Comparison of ENCODE assay signal across 8 cellular contexts in the genomic region with DNA sequence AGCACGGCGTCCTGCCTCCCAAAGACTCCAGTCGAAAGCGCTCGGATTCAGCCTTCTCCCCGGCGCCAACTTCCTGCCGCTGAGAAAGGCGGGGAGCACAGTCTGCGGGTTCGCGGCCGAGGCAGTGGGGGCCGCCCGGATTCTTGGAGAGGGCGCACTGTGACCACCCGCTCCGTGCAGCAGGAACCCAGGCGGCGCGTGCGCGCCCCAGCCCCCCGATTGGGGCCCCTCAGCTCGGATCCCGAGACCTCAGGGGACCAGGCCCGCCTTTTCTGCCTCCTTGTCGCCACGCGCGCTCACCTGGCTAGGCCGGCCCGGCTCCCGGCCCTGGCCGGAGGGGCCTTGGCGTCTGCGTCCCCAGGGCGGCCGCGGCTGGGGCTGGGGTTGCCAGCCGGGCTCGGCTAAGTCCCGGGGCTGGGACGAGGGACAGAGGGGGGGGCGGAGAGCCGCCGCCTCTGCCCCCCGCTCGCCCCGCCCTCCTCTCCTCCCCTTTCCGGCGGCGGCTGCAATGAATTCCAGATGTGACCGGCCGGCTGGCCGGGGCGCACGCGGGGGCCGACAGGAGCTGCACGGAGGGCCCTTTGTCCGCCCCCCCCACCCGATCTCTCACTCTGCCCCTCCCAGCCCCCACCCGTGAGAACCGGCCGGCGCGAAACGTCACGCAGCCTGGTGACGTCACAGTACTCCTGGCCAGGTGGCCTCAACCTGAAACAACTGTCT. TPM values are rescaled to one million over a fixed set of nuclear protein-coding genes. Genes with fewer than 3 reads are reported as not detected.
DNase-seq lines count a peak whose midpoint lies in the region; ATAC-seq and TF ChIP-seq lines count a peak whose summit lies in the region.

A gene with protein sequence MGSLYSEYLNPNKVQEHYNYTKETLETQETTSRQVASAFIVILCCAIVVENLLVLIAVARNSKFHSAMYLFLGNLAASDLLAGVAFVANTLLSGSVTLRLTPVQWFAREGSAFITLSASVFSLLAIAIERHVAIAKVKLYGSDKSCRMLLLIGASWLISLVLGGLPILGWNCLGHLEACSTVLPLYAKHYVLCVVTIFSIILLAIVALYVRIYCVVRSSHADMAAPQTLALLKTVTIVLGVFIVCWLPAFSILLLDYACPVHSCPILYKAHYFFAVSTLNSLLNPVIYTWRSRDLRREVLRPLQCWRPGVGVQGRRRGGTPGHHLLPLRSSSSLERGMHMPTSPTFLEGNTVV (minus strand): TSS at position 428 of the 720 bp plus-strand sequence. CDS start 6,426 bp downstream, outside the sequence.

- peak within 1 kb of the TSS; percentile 90 for H3K9ac ChIP-seq in HUES64 (ENCODE audit: low read depth, low read length)
- H3K9ac ChIP-seq in neural progenitor cell, result peak within 1 kb of the TSS; percentile 18

- no peaks in the 10 kb centered on the region for H3K36me3 Mint-ChIP-seq in neural progenitor cell

- TF ChIP-seq EP300 in suprapubic skin (IDR thresholded peaks at IDR 0.05), result no peak

- peak within 1 kb of the TSS; percentile 85 for H3K4me3 Mint-ChIP-seq in neural progenitor cell

- peak in 1 of 2 donors; percentile 41 for TF ChIP-seq POLR2A in suprapubic skin (IDR thresholded peaks at IDR 0.05)

- under 1% methylated on average over 70 of the region's 71 CpGs for WGBS in HUES64
- WGBS in suprapubic skin, result 0% methylated on average over 41 of the region's 71 CpGs

- H3K36me3 ChIP-seq in HUES64 (ENCODE audit: insufficient read depth, low read length) (no peaks in the 10 kb centered on the region), RWPE2 (ENCODE audit: low read depth) (no peaks in the 10 kb centered on the region), neural progenitor cell (no peaks in the 10 kb centered on the region), suprapubic skin (no peaks in the 10 kb centered on the region)

- H2AFZ ChIP-seq in neural progenitor cell (replicated peaks), result peak within 1 kb of the TSS; percentile 37

- peaks cover 16% of the 10 kb centered on the region for H3K4me1 Mint-ChIP-seq in neural progenitor cell

- peak within 1 kb of the TSS; percentile 82 for H3K4me3 ChIP-seq in HUES64 (ENCODE audit: low read length)
- peak within 1 kb of the TSS; percentile 99 for H3K4me3 ChIP-seq in RWPE2 (ENCODE audit: severe bottlenecking)
- peak within 1 kb of the TSS; percentile 95 to 97 for H3K4me3 ChIP-seq in foreskin fibroblast (ENCODE audit: low read depth in 1 of 2, low read length in 2 of 2)
- H3K4me3 ChIP-seq in neural progenitor cell, result peak within 1 kb of the TSS; percentile 55
- H3K4me3 ChIP-seq in suprapubic skin, result peak within 1 kb of the TSS; percentile 87

- H3K79me2 ChIP-seq in neural progenitor cell (ENCODE audit: low read depth), result peaks cover 20% of the 10 kb centered on the region

- ATAC-seq in GM18520 (IDR thresholded peaks at IDR 0.05; ENCODE audit: unreplicated experiment) (peak; percentile 21), RWPE2 (ENCODE audit: low read depth) (peak; percentile 76)

- no peaks in the 10 kb centered on the region for H3K9me3 ChIP-seq in HUES64 (ENCODE audit: insufficient read depth, low read depth, low read length)
- H3K9me3 ChIP-seq in RWPE2 (ENCODE audit: severe bottlenecking), result no peaks in the 10 kb centered on the region
- H3K9me3 ChIP-seq in neural progenitor cell (ENCODE audit: low read depth), result no peaks in the 10 kb centered on the region
- no peaks in the 10 kb centered on the region for H3K9me3 ChIP-seq in suprapubic skin

- H3K4me1 ChIP-seq in HUES64 (ENCODE audit: insufficient read depth, low read length), result peaks cover 8% of the 10 kb centered on the region
- H3K4me1 ChIP-seq in RWPE2 (ENCODE audit: insufficient read depth, poor library complexity, severe bottlenecking), result no peaks in the 10 kb centered on the region
- peaks cover 5% of the 10 kb centered on the region for H3K4me1 ChIP-seq in neural progenitor cell
- H3K4me1 ChIP-seq in suprapubic skin, result peaks cover 47% of the 10 kb centered on the region

- TF ChIP-seq CTCF in 22Rv1 (IDR thresholded peaks at IDR 0.05), result 0 out of 2 replicates have a peak, but pooled peaks have one; percentile 5
- TF ChIP-seq CTCF in RWPE2 (IDR thresholded peaks at IDR 0.05; ENCODE audit: poor library complexity, severe bottlenecking), result no peak
- no peak for TF ChIP-seq CTCF in foreskin fibroblast (IDR thresholded peaks at IDR 0.05; ENCODE audit: low read depth, low read length)
- no peak for TF ChIP-seq CTCF in neural progenitor cell (IDR thresholded peaks at IDR 0.05)
- no peak for TF ChIP-seq CTCF in suprapubic skin (IDR thresholded peaks at IDR 0.05)

- H3K27me3 Mint-ChIP-seq in neural progenitor cell (ENCODE audit: insufficient read depth, low read depth), result peaks cover 2% of the 10 kb centered on the region

- DNase-seq in RWPE2 (ENCODE audit: low spot score) (no peak), foreskin fibroblast (peak; percentile 77 to 93), neural progenitor cell (ENCODE audit: low spot score) (peak; percentile 93), suprapubic skin (ENCODE audit: low spot score in 2 of 2) (peak; percentile 88 to 90)
- DNase-seq in activated effector memory CD4-positive, alpha-beta T cell treated with anti-CD3 and anti-CD28 coated beads, Interleukin-2, amount 50 U/mL, for 16 hours, result peak; percentile 90

- H3K4me2 ChIP-seq in neural progenitor cell, result peak within 1 kb of the TSS; percentile 96

- peaks cover 33% of the 10 kb centered on the region for H3F3A ChIP-seq in neural progenitor cell (ENCODE audit: low read depth)

- peaks cover 31% of the 10 kb centered on the region for H4K20me1 ChIP-seq in neural progenitor cell (ENCODE audit: low read depth)

- H3K27me3 ChIP-seq in HUES64 (ENCODE audit: insufficient read depth, low read length) (no peaks in the 10 kb centered on the region), RWPE2 (ENCODE audit: insufficient read depth, poor library complexity, severe bottlenecking) (no peaks in the 10 kb centered on the region), neural progenitor cell (no peaks in the 10 kb centered on the region), suprapubic skin (no peaks in the 10 kb centered on the region)

- no peaks in the 10 kb centered on the region for H3K9me3 Mint-ChIP-seq in neural progenitor cell

- peak within 1 kb of the TSS; percentile 39 for H3K27ac Mint-ChIP-seq in neural progenitor cell

- H3K27ac ChIP-seq in 22Rv1 (no peak within 1 kb of the TSS), HUES64 (ENCODE audit: low read depth, low read length) (peak within 1 kb of the TSS; percentile 79), RWPE2 (ENCODE audit: poor library complexity, severe bottlenecking) (no peak within 1 kb of the TSS), neural progenitor cell (peak within 1 kb of the TSS; percentile 3), suprapubic skin (peak within 1 kb of the TSS; percentile 90)

RNA-seq across cellular contexts. Expression of the gene that starts here (rescaled TPM):
- polyA plus RNA-seq in HUES64 (2013, experiment 1 of 2), result 6.9 TPM
- polyA plus RNA-seq in HUES64 (2013, experiment 2 of 2), result 9.1 TPM
- total RNA-seq in neural progenitor cell (ENCODE audit: low replicate concordance), result 8.5 and 18.8 TPM in 2 replicates
- 1 to 10 TPM; 3.9 to 9.9 (median 8.6) TPM for total RNA-seq in suprapubic skin

Comparison
In these comparisons a context has a peak if more than half of its experiments do, and no peak if none do; other contexts are left out.
1. H3K27ac ChIP-seq: peak in HUES64 (single experiment), neural progenitor cell (single experiment) and suprapubic skin (single experiment); none in 22Rv1 (single experiment) and RWPE2 (single experiment).
2. Peak in every context shown above with its lines, with median percentiles within 50 percentile points of each other: H3K4me3 ChIP-seq.